19 cellular contexts compared by ENCODE assay signal in the genomic region with DNA sequence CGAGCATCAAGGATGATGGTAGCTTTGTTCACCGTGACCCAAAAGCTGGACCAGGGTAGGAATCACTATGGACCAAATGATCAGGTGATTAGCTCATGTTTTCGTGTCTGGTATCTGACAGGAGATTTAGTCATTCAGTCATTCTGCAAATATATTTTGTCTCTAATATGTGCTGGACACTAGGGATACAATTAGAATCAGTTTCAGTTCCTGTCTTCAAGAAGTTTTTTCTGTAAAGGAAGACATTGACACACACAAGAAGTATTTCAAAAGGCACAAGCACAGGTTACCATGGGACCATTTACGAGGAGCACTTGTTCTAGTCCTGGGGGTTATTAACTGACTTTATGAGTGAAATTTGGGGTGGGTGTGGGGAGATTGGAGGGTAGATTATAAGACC.
DNase-seq lines count a peak whose midpoint lies in the region; ATAC-seq and TF ChIP-seq lines count a peak whose summit lies in the region.
"Had no signal": no experiment of that assay in that cellular context is flagged by ENCODE, and none has a peak within 500 bp of the region (broad histone marks: within the 10 kb centered on the region; RNA-seq: fewer than 3 reads in every experiment).

No MANE protein-coding gene starts in this region.

- no peak overlapping the region for H3K27ac Mint-ChIP-seq in mesothelial cell of epicardium
- H3K27ac Mint-ChIP-seq: activated naive CD8-positive, alpha-beta T cell; natural killer cell treated with Interleukin-12 subunit alpha and Interleukin-12 subunit beta and Interleukin-15 and Interleukin-18, amount 100 ng/mL, for 72 hours; stimulated activated naive CD8-positive, alpha-beta T cell treated with anti-CD3 and anti-CD28 coated beads, Interleukin-15, amount 100 ng/mL, for 72 hours had no signal

- TF ChIP-seq CTCF in esophagus muscularis mucosa (IDR thresholded peaks at IDR 0.05) (no peak), adrenal gland (IDR thresholded peaks at IDR 0.05) (no peak), mesothelial cell of epicardium (IDR thresholded peaks at IDR 0.05; ENCODE audit: unreplicated experiment) (no peak)

- no peaks in the 10 kb centered on the region for H3K36me3 ChIP-seq in esophagus muscularis mucosa
- no peaks in the 10 kb centered on the region for H3K36me3 ChIP-seq in adrenal gland (replicated peaks in 1 of 2)
- H3K36me3 ChIP-seq: sigmoid colon had no signal

- H3K9me3 Mint-ChIP-seq in mesothelial cell of epicardium: no peaks in the 10 kb centered on the region
- H3K9me3 Mint-ChIP-seq: natural killer cell treated with Interleukin-12 subunit alpha and Interleukin-12 subunit beta and Interleukin-15 and Interleukin-18, amount 100 ng/mL, for 72 hours had no signal

- no peak for TF ChIP-seq EP300 in esophagus muscularis mucosa (IDR thresholded peaks at IDR 0.05)

- H3K4me1 ChIP-seq in esophagus muscularis mucosa: peaks cover 0 to 21% (median 10%) of the 10 kb centered on the region in 4 donors
- H3K4me1 ChIP-seq in adrenal gland (replicated peaks in 1 of 2): peaks cover 4 to 22% of the 10 kb centered on the region in 2 donors

- intact Hi-C loops in esophagus muscularis mucosa (cut with DNase I) (no loop called here), adrenal gland (cut with DNase I) (no loop called here)

- 94% methylated on average over 4 of the region's 4 CpGs for WGBS in esophagus muscularis mucosa
- 78 to 85% (median 82%) methylated on average over 4 of the region's 4 CpGs for WGBS in adrenal gland, 4 donors

- H3K27me3 Mint-ChIP-seq in mesothelial cell of epicardium (ENCODE audit: low read depth): no peaks in the 10 kb centered on the region
- H3K27me3 Mint-ChIP-seq: activated naive CD8-positive, alpha-beta T cell; natural killer cell treated with Interleukin-12 subunit alpha and Interleukin-12 subunit beta and Interleukin-15 and Interleukin-18, amount 100 ng/mL, for 72 hours; stimulated activated naive CD8-positive, alpha-beta T cell treated with anti-CD3 and anti-CD28 coated beads, Interleukin-15, amount 100 ng/mL, for 72 hours had no signal

- H3K27ac ChIP-seq in esophagus muscularis mucosa (replicated peaks in 1 of 4): no peak overlapping the region
- no peak overlapping the region for H3K27ac ChIP-seq in adrenal gland
- H3K27ac ChIP-seq: sigmoid colon had no signal

- ATAC-seq in GM18499 (IDR thresholded peaks at IDR 0.05; ENCODE audit: insufficient read depth, unreplicated experiment) (peak; percentile 61), GM21526 (IDR thresholded peaks at IDR 0.05; ENCODE audit: low FRiP score, unreplicated experiment) (peak; percentile 57), HG03378 (IDR thresholded peaks at IDR 0.05; ENCODE audit: unreplicated experiment) (peak; percentile 85), GM19397 (IDR thresholded peaks at IDR 0.05; ENCODE audit: unreplicated experiment) (no peak)
- ATAC-seq: left colon; natural killer cell treated with Interleukin-12 subunit alpha and Interleukin-12 subunit beta and Interleukin-15 and Interleukin-18, amount 100 ng/mL, for 72 hours; PC-3; stimulated activated naive CD8-positive, alpha-beta T cell treated with anti-CD3 and anti-CD28 coated beads, Interleukin-15, amount 100 ng/mL, for 72 hours had no signal

- no peak overlapping the region for H3K4me3 Mint-ChIP-seq in mesothelial cell of epicardium
- H3K4me3 Mint-ChIP-seq: activated naive CD8-positive, alpha-beta T cell; natural killer cell treated with Interleukin-12 subunit alpha and Interleukin-12 subunit beta and Interleukin-15 and Interleukin-18, amount 100 ng/mL, for 72 hours; stimulated activated naive CD8-positive, alpha-beta T cell treated with anti-CD3 and anti-CD28 coated beads, Interleukin-15, amount 100 ng/mL, for 72 hours had no signal

- H3K4me1 Mint-ChIP-seq in mesothelial cell of epicardium: peaks cover 12% of the 10 kb centered on the region

- H3K27me3 ChIP-seq in esophagus muscularis mucosa (no peaks in the 10 kb centered on the region), adrenal gland (no peaks in the 10 kb centered on the region)
- H3K27me3 ChIP-seq: sigmoid colon had no signal

- TF ChIP-seq POLR2A in esophagus muscularis mucosa (IDR thresholded peaks at IDR 0.05; ENCODE audit: low read depth): no peak
- TF ChIP-seq POLR2A in adrenal gland (IDR thresholded peaks at IDR 0.05): no peak

- no peaks in the 10 kb centered on the region for H3K36me3 Mint-ChIP-seq in mesothelial cell of epicardium
- H3K36me3 Mint-ChIP-seq: activated naive CD8-positive, alpha-beta T cell; natural killer cell treated with Interleukin-12 subunit alpha and Interleukin-12 subunit beta and Interleukin-15 and Interleukin-18, amount 100 ng/mL, for 72 hours had no signal

- no peak overlapping the region for H3K4me3 ChIP-seq in esophagus muscularis mucosa
- H3K4me3 ChIP-seq in adrenal gland: no peak overlapping the region
- H3K4me3 ChIP-seq: sigmoid colon had no signal

- H3K9me3 ChIP-seq in esophagus muscularis mucosa (no peaks in the 10 kb centered on the region), adrenal gland (replicated peaks in 1 of 3) (no peaks in the 10 kb centered on the region)
- H3K9me3 ChIP-seq: sigmoid colon had no signal

- DNase-seq in esophagus muscularis mucosa (ENCODE audit: extremely low spot score) (peak; percentile 45), NCI-H446 (lab: John Stamatoyannopoulos, UW) (no peak), adrenal gland (no peak), mesothelial cell of epicardium (ENCODE audit: low spot score in 2 of 2, unreplicated experiment in 2 of 2) (no peak)
- DNase-seq: activated CD4-positive, CD25-positive, alpha-beta regulatory T cell; activated CD8-positive, alpha-beta memory T cell treated with anti-CD3 and anti-CD28 coated beads, Interleukin-2, amount 50 U/mL, for 4 hours; AML-193; cerebellar nuclear complex; left colon; NCI-H1048; PC-3; sigmoid colon; stimulated activated naive CD8-positive, alpha-beta T cell treated with anti-CD3 and anti-CD28 coated beads, Interleukin-15, amount 100 ng/mL, for 72 hours had no signal
